Comparison of ENCODE assay signal across 8 cellular contexts in the genomic region with DNA sequence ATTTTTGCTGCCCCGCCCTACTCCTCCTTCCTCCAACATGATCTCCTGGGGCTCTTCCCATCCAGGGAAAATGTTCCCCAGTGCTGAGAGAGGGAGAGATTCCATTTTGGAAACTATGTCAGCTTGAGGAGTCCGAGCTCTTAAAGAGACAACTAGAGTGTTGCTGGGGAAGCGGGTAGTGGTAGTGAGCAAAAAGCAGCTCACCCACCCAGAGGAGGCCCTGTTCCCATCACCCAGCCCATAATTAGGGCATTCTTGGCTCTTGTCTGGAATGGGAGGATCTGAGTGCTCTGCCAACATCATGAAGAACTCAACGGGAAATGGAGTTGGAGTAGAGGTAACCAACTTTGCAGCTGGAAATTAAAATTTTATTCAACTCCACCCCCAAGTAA. TPM values are rescaled to one million over a fixed set of nuclear protein-coding genes. Genes with fewer than 3 reads are reported as not detected.
DNase-seq lines count a peak whose midpoint lies in the region; ATAC-seq, FAIRE-seq and TF ChIP-seq lines count a peak whose summit lies in the region.

No MANE protein-coding gene starts in this region.

- no peak for TF ChIP-seq POLR2A in GM12891 (IDR thresholded peaks at IDR 0.05; ENCODE audit: low read depth, low read length)

- no peaks in the 10 kb centered on the region for H3K27me3 Mint-ChIP-seq in Calu3 (ENCODE audit: unreplicated experiment)
- H3K27me3 Mint-ChIP-seq in progenitor cell of endocrine pancreas, result peaks cover 4% of the 10 kb centered on the region

- CTCF ChIA-PET in Calu3 (lab: Charles Lee), result interaction anchor here (0.6 to 10.1 kb wide), 90 partner anchors 11 to 747 kb away, joined by 3 to 674 read pairs (median 8); partner anchors contain the start of genes CASC3, CDC6, CSF3 and ERBB2

- H3K4me3 ChIP-seq in SU-DHL-6 (ENCODE audit: insufficient read depth, low read length, poor library complexity, severe bottlenecking), result no peak overlapping the region

- peak overlapping the region; percentile 69 for H3K4me2 ChIP-seq in SU-DHL-6 (ENCODE audit: low read depth, low read length, poor library complexity, severe bottlenecking)

- peak overlapping the region; percentile 65 for H3K4me3 Mint-ChIP-seq in Calu3 (ENCODE audit: low read depth, unreplicated experiment)
- H3K4me3 Mint-ChIP-seq in progenitor cell of endocrine pancreas (ENCODE audit: low read depth), result no peak overlapping the region

- H3K9me3 Mint-ChIP-seq in Calu3 (ENCODE audit: low read depth, unreplicated experiment), result no peaks in the 10 kb centered on the region
- H3K9me3 Mint-ChIP-seq in progenitor cell of endocrine pancreas (ENCODE audit: low read depth), result no peaks in the 10 kb centered on the region

- BruUV-seq in Calu3 (replicated peaks; lab: Mats Ljungman, UMichigan), result no TSS peak

- H4K20me1 ChIP-seq in SU-DHL-6 (ENCODE audit: low read depth, low read length), result no peaks in the 10 kb centered on the region

- FAIRE-seq in GM12891 (lab: Jason Lieb, UNC), result no peak

- no peaks in the 10 kb centered on the region for H3K36me3 ChIP-seq in SU-DHL-6 (ENCODE audit: low read length)

- H3F3A ChIP-seq in SU-DHL-6 (ENCODE audit: insufficient read depth), result no peaks in the 10 kb centered on the region

- TF ChIP-seq CTCF in Calu3 (IDR thresholded peaks at IDR 0.05; ENCODE audit: unreplicated experiment) (no peak), SU-DHL-6 (IDR thresholded peaks at IDR 0.05; ENCODE audit: insufficient read depth, low read length, poor library complexity, severe bottlenecking) (no peak), progenitor cell of endocrine pancreas (IDR thresholded peaks at IDR 0.05; ENCODE audit: unreplicated experiment) (no peak)

- H3K27ac Mint-ChIP-seq in Calu3 (ENCODE audit: unreplicated experiment) (peak overlapping the region; percentile 74), progenitor cell of endocrine pancreas (peak overlapping the region; percentile 96)

- H3K9me3 ChIP-seq in SU-DHL-6 (ENCODE audit: insufficient read depth, low read length), result no peaks in the 10 kb centered on the region

- intact Hi-C loops in Calu3 (cut with micrococcal nuclease; ENCODE audit: unreplicated experiment) (loop anchor here (1.0 to 10.0 kb wide), 8 partner anchors 9 to 478 kb away; partner anchors contain the start of genes CASC3, MSL1, PSMD3 and RAPGEFL1), Right ventricle myocardium superior (cut with DNase I) (loop anchor here (5.0 kb wide), 1 partner anchor 55 kb away; no protein-coding TSS in a partner anchor)

- ATAC-seq in Right ventricle myocardium superior (ENCODE audit: poor library complexity) (peak; percentile 1), HG02571 (IDR thresholded peaks at IDR 0.05; ENCODE audit: unreplicated experiment) (no peak)

- no peaks in the 10 kb centered on the region for H3K27me3 ChIP-seq in SU-DHL-6 (ENCODE audit: low read length)

- H3K4me1 Mint-ChIP-seq in Calu3 (ENCODE audit: low read depth, unreplicated experiment), result peaks cover 58% of the 10 kb centered on the region
- peaks cover 56% of the 10 kb centered on the region for H3K4me1 Mint-ChIP-seq in progenitor cell of endocrine pancreas (ENCODE audit: low read depth)

- no peaks in the 10 kb centered on the region for H3K79me2 ChIP-seq in SU-DHL-6 (ENCODE audit: insufficient read depth, low read length)

- peak overlapping the region; percentile 28; the same call in 1 of the 2 replicates for H3K9ac ChIP-seq in SU-DHL-6 (ENCODE audit: low read length)

- no peaks in the 10 kb centered on the region for H3K9me2 ChIP-seq in SU-DHL-6 (replicated peaks; ENCODE audit: insufficient read depth, low read length)

- DNase-seq in Calu3 (no peak), Right ventricle myocardium superior (no peak), progenitor cell of endocrine pancreas (ENCODE audit: low spot score, unreplicated experiment) (no peak), RKO (ENCODE audit: low spot score) (no peak), GM12891 (ENCODE audit: insufficient read length, low spot score) (no peak), NCI-H2227 (lab: John Stamatoyannopoulos, UW; ENCODE audit: unreplicated experiment) (no peak)

- peak overlapping the region; percentile 79 for H2AFZ ChIP-seq in SU-DHL-6 (ENCODE audit: low read depth, low read length, severe bottlenecking)

- H3K27ac ChIP-seq in SU-DHL-6 (ENCODE audit: low read depth, low read length), result no peak overlapping the region

- peaks cover 46% of the 10 kb centered on the region for H3K36me3 Mint-ChIP-seq in Calu3 (ENCODE audit: insufficient read depth, unreplicated experiment)
- no peaks in the 10 kb centered on the region for H3K36me3 Mint-ChIP-seq in progenitor cell of endocrine pancreas (ENCODE audit: insufficient read depth)

TF ChIP-seq in GM12891, 5 proteins besides CTCF, POLR2A, EP300 and RAD21:
- TF ChIP-seq POU2F2 (IDR thresholded peaks at IDR 0.05; ENCODE audit: low read depth, low read length), result no peak
- TF ChIP-seq TAF1 (IDR thresholded peaks at IDR 0.05; ENCODE audit: low read depth, low read length), result no peak
- no peak for TF ChIP-seq PAX5 (IDR thresholded peaks at IDR 0.05; ENCODE audit: insufficient read depth, low read length, severe bottlenecking)

RNA-seq across cellular contexts. Expression of gene MSL1, which starts 9.1 kb away (rescaled TPM):
- total RNA-seq in Calu3 (2022), result 505 and 524 TPM in 2 replicates
- total RNA-seq in Right ventricle myocardium superior, result 46.8 TPM
- total RNA-seq in progenitor cell of endocrine pancreas, result 137 and 143 TPM in 2 replicates
- 42.1 TPM for polyA plus RNA-seq in GM12891 (2012; ENCODE audit: low read depth, missing spikeins)

RNA-seq across cellular contexts. Expression of gene NR1D1, which starts 12.3 kb away (rescaled TPM):
- total RNA-seq in Calu3 (2022), result 35.0 and 36.4 TPM in 2 replicates
- total RNA-seq in Right ventricle myocardium superior, result 21.1 TPM
- 2.4 and 2.6 TPM in 2 replicates for total RNA-seq in progenitor cell of endocrine pancreas
- polyA plus RNA-seq in GM12891 (2012; ENCODE audit: low read depth, missing spikeins), result 1.6 TPM

RNA-seq across cellular contexts. Expression of gene CASC3, which starts 27.6 kb away (rescaled TPM):
- 541 and 621 TPM in 2 replicates for total RNA-seq in Calu3 (2022)
- total RNA-seq in Right ventricle myocardium superior, result 45.9 TPM
- 121 and 122 TPM in 2 replicates for total RNA-seq in progenitor cell of endocrine pancreas
- 34.8 TPM for polyA plus RNA-seq in GM12891 (2012; ENCODE audit: low read depth, missing spikeins)

RNA-seq across cellular contexts. Expression of gene THRA, which starts 49.9 kb away (rescaled TPM):
- total RNA-seq in Calu3 (2022) (107 and 133 TPM in 2 replicates), Right ventricle myocardium superior (80.0 TPM), progenitor cell of endocrine pancreas (21.3 and 25.0 TPM in 2 replicates)
- polyA plus RNA-seq in GM12891 (2012; ENCODE audit: low read depth, missing spikeins), result 1.9 TPM

RNA-seq across cellular contexts. Expression of gene MED24, which starts 58.5 kb away (rescaled TPM):
- total RNA-seq in Calu3 (2022), result 679 and 725 TPM in 2 replicates
- 54.0 TPM for total RNA-seq in Right ventricle myocardium superior
- total RNA-seq in progenitor cell of endocrine pancreas, result 143 and 161 TPM in 2 replicates
- 41.6 TPM for polyA plus RNA-seq in GM12891 (2012; ENCODE audit: low read depth, missing spikeins)
